ENCODE assay signal across 9 cellular contexts in genomic region chr13:26052136-26052736, GRCh38. TPM values are rescaled to one million over a fixed set of nuclear protein-coding genes. Genes with fewer than 3 reads are reported as not detected.
DNase-seq lines count a peak whose midpoint lies in the region; ATAC-seq and TF ChIP-seq lines count a peak whose summit lies in the region.
"Had no signal": no experiment of that assay in that cellular context is flagged by ENCODE, and none has a peak within 500 bp of the region (broad histone marks: within the 10 kb centered on the region; RNA-seq: fewer than 3 reads in every experiment).

No MANE protein-coding gene starts in this region.

- TF ChIP-seq CTCF in AG04449 (IDR thresholded peaks at IDR 0.05; ENCODE audit: insufficient read depth, low read length, missing control alignments) = no peak
- TF ChIP-seq CTCF in choroid plexus epithelial cell (conservative IDR thresholded peaks at IDR 0.05; ENCODE audit: low read depth, low read length) = no peak
- TF ChIP-seq CTCF in natural killer cell (IDR thresholded peaks at IDR 0.05) = no peak

- POLR2A ChIA-PET in AG04449 (lab: Yijun Ruan, JAX) = interaction anchor here (1.0 kb wide), 1 partner anchor 75 kb away, joined by 3 read pairs; no protein-coding TSS in a partner anchor

- CTCF ChIA-PET in AG04449 (lab: Yijun Ruan, JAX) = no interaction called here

- H3K9me3 Mint-ChIP-seq in IgD-negative memory B cell (no peaks in the 10 kb centered on the region), natural killer cell (no peaks in the 10 kb centered on the region)

- H3K36me3 Mint-ChIP-seq in IgD-negative memory B cell (no peaks in the 10 kb centered on the region), natural killer cell (no peaks in the 10 kb centered on the region)

- H3K4me3 ChIP-seq in AG04449 (ENCODE audit: low read depth, low read length) = peak overlapping the region; percentile 58
- peak overlapping the region; percentile 60 for H3K4me3 ChIP-seq in choroid plexus epithelial cell (ENCODE audit: low read depth, low read length)

- H3K4me3 Mint-ChIP-seq in IgD-negative memory B cell (peak overlapping the region in 3 of 4 donors; percentile 22 to 79 (median 51)), natural killer cell (peak overlapping the region; percentile 55)

- H3K4me1 Mint-ChIP-seq in IgD-negative memory B cell (peaks cover 0 to 5% (median 2%) of the 10 kb centered on the region in 3 donors), natural killer cell (peaks cover 0 to 8% of the 10 kb centered on the region in 2 donors)

- intact Hi-C loops in natural killer cell (cut with micrococcal nuclease) = no loop called here

- no peak for DNase-seq in AG04449 (ENCODE audit: low read depth, low spot score)
- DNase-seq in choroid plexus epithelial cell (ENCODE audit: low read depth) = no peak
- DNase-seq in natural killer cell = no peak
- DNase-seq in NCI-H446 (lab: John Stamatoyannopoulos, UW) = no peak
- DNase-seq in DMS 273 treated with DMSO at 0.1 percent for 48 hours (lab: John Stamatoyannopoulos, UW) = no peak
- no peak for DNase-seq in NCI-H524 treated with DMSO at 0.1 percent for 48 hours (lab: John Stamatoyannopoulos, UW)
- DNase-seq: activated CD4-positive, CD25-positive, alpha-beta regulatory T cell had no signal

- no peak for ATAC-seq in natural killer cell
- ATAC-seq in GM21576 (IDR thresholded peaks at IDR 0.05; ENCODE audit: unreplicated experiment) = no peak

- H3K27ac Mint-ChIP-seq in IgD-negative memory B cell (no peak overlapping the region), natural killer cell (no peak overlapping the region)

- peaks cover 27% of the 10 kb centered on the region for H3K27me3 Mint-ChIP-seq in IgD-negative memory B cell
- H3K27me3 Mint-ChIP-seq in natural killer cell (ENCODE audit: low read depth in 2 of 2) = peaks cover 40 to 63% of the 10 kb centered on the region in 2 donors

RNA-seq across cellular contexts. Expression of gene SHISA2, which starts 0.4 kb away (rescaled TPM):
- polyA plus RNA-seq in IgD-negative memory B cell = not detected
- total RNA-seq in natural killer cell = under 1 TPM in 1 of 3 donors, not detected in 2; 0.11 TPM
